Comparison of ENCODE assay signal across 1 cellular context in the genomic region with DNA sequence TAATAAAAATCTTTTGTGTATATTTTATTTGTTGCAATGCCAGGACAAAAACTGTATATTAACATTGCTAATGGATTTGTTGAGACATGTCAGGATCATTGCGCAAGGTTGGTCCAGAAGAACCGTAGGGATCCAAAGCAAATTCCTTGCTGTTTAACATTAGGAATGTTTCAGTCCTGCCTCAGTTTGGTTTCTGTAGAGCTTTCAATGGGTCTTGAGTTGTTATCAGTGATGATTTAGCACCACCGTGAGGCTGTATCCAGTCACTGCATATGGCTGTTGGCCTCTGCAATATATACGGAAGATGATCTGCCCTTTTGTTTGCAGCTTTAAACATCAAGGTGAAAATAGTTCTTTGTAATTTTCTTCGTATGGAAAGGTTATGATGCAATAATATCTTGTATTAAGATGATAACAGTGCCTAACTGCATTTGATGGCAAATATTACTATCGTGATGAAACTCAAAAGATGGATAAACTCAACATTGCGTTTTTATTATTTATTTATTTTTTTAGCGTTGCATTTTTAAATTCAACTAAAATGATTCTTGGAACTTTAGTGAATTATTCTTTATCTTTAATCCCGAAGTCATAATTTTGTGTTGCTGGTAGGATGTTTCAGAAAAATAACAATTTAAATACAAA.
A peak's percentile ranks its signal among the peaks of the same experiment; 100 is the strongest.
TF ChIP-seq lines count a peak whose summit lies in the region.

No MANE protein-coding gene starts in this region.

TF ChIP-seq in HepG2, 621 proteins besides CTCF, POLR2A, EP300 and RAD21 (continued from another document and continues in another):
- TF ChIP-seq, protein P1, sequence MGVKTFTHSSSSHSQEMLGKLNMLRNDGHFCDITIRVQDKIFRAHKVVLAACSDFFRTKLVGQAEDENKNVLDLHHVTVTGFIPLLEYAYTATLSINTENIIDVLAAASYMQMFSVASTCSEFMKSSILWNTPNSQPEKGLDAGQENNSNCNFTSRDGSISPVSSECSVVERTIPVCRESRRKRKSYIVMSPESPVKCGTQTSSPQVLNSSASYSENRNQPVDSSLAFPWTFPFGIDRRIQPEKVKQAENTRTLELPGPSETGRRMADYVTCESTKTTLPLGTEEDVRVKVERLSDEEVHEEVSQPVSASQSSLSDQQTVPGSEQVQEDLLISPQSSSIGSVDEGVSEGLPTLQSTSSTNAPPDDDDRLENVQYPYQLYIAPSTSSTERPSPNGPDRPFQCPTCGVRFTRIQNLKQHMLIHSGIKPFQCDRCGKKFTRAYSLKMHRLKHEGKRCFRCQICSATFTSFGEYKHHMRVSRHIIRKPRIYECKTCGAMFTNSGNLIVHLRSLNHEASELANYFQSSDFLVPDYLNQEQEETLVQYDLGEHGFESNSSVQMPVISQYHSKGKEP (CRISPR knock-in tag; IDR thresholded peaks at IDR 0.05): no peak
- TF ChIP-seq, protein P2, sequence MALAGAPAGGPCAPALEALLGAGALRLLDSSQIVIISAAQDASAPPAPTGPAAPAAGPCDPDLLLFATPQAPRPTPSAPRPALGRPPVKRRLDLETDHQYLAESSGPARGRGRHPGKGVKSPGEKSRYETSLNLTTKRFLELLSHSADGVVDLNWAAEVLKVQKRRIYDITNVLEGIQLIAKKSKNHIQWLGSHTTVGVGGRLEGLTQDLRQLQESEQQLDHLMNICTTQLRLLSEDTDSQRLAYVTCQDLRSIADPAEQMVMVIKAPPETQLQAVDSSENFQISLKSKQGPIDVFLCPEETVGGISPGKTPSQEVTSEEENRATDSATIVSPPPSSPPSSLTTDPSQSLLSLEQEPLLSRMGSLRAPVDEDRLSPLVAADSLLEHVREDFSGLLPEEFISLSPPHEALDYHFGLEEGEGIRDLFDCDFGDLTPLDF (CRISPR knock-in tag; IDR thresholded peaks at IDR 0.05): no peak
- TF ChIP-seq KAT2B (IDR thresholded peaks at IDR 0.05; ENCODE audit: borderline replicate concordance, low read depth, low read length): no peak
- TF ChIP-seq, protein P3, sequence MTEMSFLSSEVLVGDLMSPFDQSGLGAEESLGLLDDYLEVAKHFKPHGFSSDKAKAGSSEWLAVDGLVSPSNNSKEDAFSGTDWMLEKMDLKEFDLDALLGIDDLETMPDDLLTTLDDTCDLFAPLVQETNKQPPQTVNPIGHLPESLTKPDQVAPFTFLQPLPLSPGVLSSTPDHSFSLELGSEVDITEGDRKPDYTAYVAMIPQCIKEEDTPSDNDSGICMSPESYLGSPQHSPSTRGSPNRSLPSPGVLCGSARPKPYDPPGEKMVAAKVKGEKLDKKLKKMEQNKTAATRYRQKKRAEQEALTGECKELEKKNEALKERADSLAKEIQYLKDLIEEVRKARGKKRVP (CRISPR knock-in tag; IDR thresholded peaks at IDR 0.05): peak in 1 of 2 experiments; percentile 52; a peak in 2 of 4 replicates
- no peak for TF ChIP-seq SSRP1 (CRISPR knock-in tag; IDR thresholded peaks at IDR 0.05)
- TF ChIP-seq ZNF253 (CRISPR knock-in tag; IDR thresholded peaks at IDR 0.05; ENCODE audit: borderline replicate concordance): no peak
- TF ChIP-seq XRCC5 (optimal IDR thresholded peaks at IDR 0.05; ENCODE audit: low read length): peak; percentile 48
- no peak for TF ChIP-seq ZNF878 (CRISPR knock-in tag; IDR thresholded peaks at IDR 0.05)
- no peak for TF ChIP-seq ZNF672 (CRISPR knock-in tag; IDR thresholded peaks at IDR 0.05)
- TF ChIP-seq, protein P4, sequence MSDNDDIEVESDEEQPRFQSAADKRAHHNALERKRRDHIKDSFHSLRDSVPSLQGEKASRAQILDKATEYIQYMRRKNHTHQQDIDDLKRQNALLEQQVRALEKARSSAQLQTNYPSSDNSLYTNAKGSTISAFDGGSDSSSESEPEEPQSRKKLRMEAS (IDR thresholded peaks at IDR 0.05): no peak
- no peak for TF ChIP-seq ZNF44 (CRISPR knock-in tag; IDR thresholded peaks at IDR 0.05)
- TF ChIP-seq, protein P5, sequence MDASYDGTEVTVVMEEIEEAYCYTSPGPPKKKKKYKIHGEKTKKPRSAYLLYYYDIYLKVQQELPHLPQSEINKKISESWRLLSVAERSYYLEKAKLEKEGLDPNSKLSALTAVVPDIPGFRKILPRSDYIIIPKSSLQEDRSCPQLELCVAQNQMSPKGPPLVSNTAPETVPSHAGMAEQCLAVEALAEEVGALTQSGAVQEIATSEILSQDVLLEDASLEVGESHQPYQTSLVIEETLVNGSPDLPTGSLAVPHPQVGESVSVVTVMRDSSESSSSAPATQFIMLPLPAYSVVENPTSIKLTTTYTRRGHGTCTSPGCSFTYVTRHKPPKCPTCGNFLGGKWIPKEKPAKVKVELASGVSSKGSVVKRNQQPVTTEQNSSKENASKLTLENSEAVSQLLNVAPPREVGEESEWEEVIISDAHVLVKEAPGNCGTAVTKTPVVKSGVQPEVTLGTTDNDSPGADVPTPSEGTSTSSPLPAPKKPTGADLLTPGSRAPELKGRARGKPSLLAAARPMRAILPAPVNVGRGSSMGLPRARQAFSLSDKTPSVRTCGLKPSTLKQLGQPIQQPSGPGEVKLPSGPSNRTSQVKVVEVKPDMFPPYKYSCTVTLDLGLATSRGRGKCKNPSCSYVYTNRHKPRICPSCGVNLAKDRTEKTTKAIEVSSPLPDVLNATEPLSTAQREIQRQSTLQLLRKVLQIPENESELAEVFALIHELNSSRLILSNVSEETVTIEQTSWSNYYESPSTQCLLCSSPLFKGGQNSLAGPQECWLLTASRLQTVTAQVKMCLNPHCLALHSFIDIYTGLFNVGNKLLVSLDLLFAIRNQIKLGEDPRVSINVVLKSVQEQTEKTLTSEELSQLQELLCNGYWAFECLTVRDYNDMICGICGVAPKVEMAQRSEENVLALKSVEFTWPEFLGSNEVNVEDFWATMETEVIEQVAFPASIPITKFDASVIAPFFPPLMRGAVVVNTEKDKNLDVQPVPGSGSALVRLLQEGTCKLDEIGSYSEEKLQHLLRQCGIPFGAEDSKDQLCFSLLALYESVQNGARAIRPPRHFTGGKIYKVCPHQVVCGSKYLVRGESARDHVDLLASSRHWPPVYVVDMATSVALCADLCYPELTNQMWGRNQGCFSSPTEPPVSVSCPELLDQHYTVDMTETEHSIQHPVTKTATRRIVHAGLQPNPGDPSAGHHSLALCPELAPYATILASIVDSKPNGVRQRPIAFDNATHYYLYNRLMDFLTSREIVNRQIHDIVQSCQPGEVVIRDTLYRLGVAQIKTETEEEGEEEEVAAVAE (CRISPR knock-in tag; IDR thresholded peaks at IDR 0.05; ENCODE audit: borderline replicate concordance): no peak
- no peak for TF ChIP-seq MAFK (conservative IDR thresholded peaks at IDR 0.05 in 1 of 2, IDR thresholded peaks at IDR 0.05 in 1 of 2; ENCODE audit: low read length in 2 of 2)
- TF ChIP-seq RARG (CRISPR knock-in tag; IDR thresholded peaks at IDR 0.05; ENCODE audit: low read depth): no peak
- TF ChIP-seq SMYD3 (CRISPR knock-in tag; IDR thresholded peaks at IDR 0.05): no peak
- no peak for TF ChIP-seq RFXANK (CRISPR knock-in tag; IDR thresholded peaks at IDR 0.05)
- TF ChIP-seq SOX5 (CRISPR knock-in tag; IDR thresholded peaks at IDR 0.05; ENCODE audit: borderline replicate concordance): no peak
- TF ChIP-seq ATM (IDR thresholded peaks at IDR 0.05; ENCODE audit: borderline replicate concordance): no peak
- TF ChIP-seq ZNF205 (CRISPR knock-in tag; IDR thresholded peaks at IDR 0.05): 0 out of 2 replicates have a peak, but pooled peaks have one; percentile 49
- TF ChIP-seq, protein P6, sequence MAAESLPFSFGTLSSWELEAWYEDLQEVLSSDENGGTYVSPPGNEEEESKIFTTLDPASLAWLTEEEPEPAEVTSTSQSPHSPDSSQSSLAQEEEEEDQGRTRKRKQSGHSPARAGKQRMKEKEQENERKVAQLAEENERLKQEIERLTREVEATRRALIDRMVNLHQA (CRISPR knock-in tag; IDR thresholded peaks at IDR 0.05): no peak
- no peak for TF ChIP-seq MBD4 (IDR thresholded peaks at IDR 0.05; ENCODE audit: borderline replicate concordance, low read length)
- TF ChIP-seq ZNF660 (CRISPR knock-in tag; IDR thresholded peaks at IDR 0.05; ENCODE audit: borderline replicate concordance, low read depth): no peak
- TF ChIP-seq CBX1 (IDR thresholded peaks at IDR 0.05; ENCODE audit: low read depth): no peak
- TF ChIP-seq, protein P7, sequence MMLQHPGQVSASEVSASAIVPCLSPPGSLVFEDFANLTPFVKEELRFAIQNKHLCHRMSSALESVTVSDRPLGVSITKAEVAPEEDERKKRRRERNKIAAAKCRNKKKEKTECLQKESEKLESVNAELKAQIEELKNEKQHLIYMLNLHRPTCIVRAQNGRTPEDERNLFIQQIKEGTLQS (CRISPR knock-in tag; IDR thresholded peaks at IDR 0.05): no peak
- TF ChIP-seq ZNF136 (CRISPR knock-in tag; IDR thresholded peaks at IDR 0.05; ENCODE audit: low read depth): no peak
- no peak for TF ChIP-seq RARA (CRISPR knock-in tag; IDR thresholded peaks at IDR 0.05)
- 0 out of 2 replicates have a peak, but pooled peaks have one; percentile 19 for TF ChIP-seq BCL6 (CRISPR knock-in tag; IDR thresholded peaks at IDR 0.05)
- no peak for TF ChIP-seq ZNF557 (CRISPR knock-in tag; IDR thresholded peaks at IDR 0.05)
- TF ChIP-seq REPIN1 (CRISPR knock-in tag; IDR thresholded peaks at IDR 0.05; ENCODE audit: borderline replicate concordance, low read depth): no peak
- TF ChIP-seq, protein P8, sequence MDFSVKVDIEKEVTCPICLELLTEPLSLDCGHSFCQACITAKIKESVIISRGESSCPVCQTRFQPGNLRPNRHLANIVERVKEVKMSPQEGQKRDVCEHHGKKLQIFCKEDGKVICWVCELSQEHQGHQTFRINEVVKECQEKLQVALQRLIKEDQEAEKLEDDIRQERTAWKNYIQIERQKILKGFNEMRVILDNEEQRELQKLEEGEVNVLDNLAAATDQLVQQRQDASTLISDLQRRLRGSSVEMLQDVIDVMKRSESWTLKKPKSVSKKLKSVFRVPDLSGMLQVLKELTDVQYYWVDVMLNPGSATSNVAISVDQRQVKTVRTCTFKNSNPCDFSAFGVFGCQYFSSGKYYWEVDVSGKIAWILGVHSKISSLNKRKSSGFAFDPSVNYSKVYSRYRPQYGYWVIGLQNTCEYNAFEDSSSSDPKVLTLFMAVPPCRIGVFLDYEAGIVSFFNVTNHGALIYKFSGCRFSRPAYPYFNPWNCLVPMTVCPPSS (IDR thresholded peaks at IDR 0.05): no peak
- TF ChIP-seq TOE1 (CRISPR knock-in tag; IDR thresholded peaks at IDR 0.05): no peak
- TF ChIP-seq ZNF678 (CRISPR knock-in tag; IDR thresholded peaks at IDR 0.05): no peak
- no peak for TF ChIP-seq ZNF367 (CRISPR knock-in tag; IDR thresholded peaks at IDR 0.05; ENCODE audit: borderline replicate concordance)
- no peak for TF ChIP-seq SNAPC2 (CRISPR knock-in tag; IDR thresholded peaks at IDR 0.05)
- no peak for TF ChIP-seq PRMT3 (CRISPR knock-in tag; IDR thresholded peaks at IDR 0.05; ENCODE audit: borderline replicate concordance, low read depth)
- no peak for TF ChIP-seq NFKB2 (CRISPR knock-in tag; IDR thresholded peaks at IDR 0.05; ENCODE audit: borderline replicate concordance)
- peak; percentile 67; the same call in 1 of the 2 replicates for TF ChIP-seq FOXK1 (CRISPR knock-in tag; IDR thresholded peaks at IDR 0.05; ENCODE audit: borderline replicate concordance, low read depth)
- TF ChIP-seq, protein P9, sequence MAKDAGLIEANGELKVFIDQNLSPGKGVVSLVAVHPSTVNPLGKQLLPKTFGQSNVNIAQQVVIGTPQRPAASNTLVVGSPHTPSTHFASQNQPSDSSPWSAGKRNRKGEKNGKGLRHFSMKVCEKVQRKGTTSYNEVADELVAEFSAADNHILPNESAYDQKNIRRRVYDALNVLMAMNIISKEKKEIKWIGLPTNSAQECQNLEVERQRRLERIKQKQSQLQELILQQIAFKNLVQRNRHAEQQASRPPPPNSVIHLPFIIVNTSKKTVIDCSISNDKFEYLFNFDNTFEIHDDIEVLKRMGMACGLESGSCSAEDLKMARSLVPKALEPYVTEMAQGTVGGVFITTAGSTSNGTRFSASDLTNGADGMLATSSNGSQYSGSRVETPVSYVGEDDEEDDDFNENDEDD (CRISPR knock-in tag; IDR thresholded peaks at IDR 0.05; ENCODE audit: borderline replicate concordance): no peak
- TF ChIP-seq, protein P10, sequence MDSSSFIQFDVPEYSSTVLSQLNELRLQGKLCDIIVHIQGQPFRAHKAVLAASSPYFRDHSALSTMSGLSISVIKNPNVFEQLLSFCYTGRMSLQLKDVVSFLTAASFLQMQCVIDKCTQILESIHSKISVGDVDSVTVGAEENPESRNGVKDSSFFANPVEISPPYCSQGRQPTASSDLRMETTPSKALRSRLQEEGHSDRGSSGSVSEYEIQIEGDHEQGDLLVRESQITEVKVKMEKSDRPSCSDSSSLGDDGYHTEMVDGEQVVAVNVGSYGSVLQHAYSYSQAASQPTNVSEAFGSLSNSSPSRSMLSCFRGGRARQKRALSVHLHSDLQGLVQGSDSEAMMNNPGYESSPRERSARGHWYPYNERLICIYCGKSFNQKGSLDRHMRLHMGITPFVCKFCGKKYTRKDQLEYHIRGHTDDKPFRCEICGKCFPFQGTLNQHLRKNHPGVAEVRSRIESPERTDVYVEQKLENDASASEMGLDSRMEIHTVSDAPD (CRISPR knock-in tag; IDR thresholded peaks at IDR 0.05): no peak
- TF ChIP-seq, protein P11, sequence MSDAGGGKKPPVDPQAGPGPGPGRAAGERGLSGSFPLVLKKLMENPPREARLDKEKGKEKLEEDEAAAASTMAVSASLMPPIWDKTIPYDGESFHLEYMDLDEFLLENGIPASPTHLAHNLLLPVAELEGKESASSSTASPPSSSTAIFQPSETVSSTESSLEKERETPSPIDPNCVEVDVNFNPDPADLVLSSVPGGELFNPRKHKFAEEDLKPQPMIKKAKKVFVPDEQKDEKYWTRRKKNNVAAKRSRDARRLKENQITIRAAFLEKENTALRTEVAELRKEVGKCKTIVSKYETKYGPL (CRISPR knock-in tag; IDR thresholded peaks at IDR 0.05): no peak
- TF ChIP-seq ZBTB7A (CRISPR knock-in tag; IDR thresholded peaks at IDR 0.05): no peak
- no peak for TF ChIP-seq ZNF75D (CRISPR knock-in tag; IDR thresholded peaks at IDR 0.05; ENCODE audit: borderline replicate concordance)
- TF ChIP-seq ZNF558 (CRISPR knock-in tag; IDR thresholded peaks at IDR 0.05; ENCODE audit: borderline replicate concordance): no peak
- peak; percentile 30; the same call in 1 of the 2 replicates for TF ChIP-seq RXRB (CRISPR knock-in tag; IDR thresholded peaks at IDR 0.05; ENCODE audit: borderline replicate concordance)
- TF ChIP-seq, protein P12, sequence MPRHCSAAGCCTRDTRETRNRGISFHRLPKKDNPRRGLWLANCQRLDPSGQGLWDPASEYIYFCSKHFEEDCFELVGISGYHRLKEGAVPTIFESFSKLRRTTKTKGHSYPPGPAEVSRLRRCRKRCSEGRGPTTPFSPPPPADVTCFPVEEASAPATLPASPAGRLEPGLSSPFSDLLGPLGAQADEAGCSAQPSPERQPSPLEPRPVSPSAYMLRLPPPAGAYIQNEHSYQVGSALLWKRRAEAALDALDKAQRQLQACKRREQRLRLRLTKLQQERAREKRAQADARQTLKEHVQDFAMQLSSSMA (CRISPR knock-in tag; IDR thresholded peaks at IDR 0.05): no peak
- TF ChIP-seq SIN3B (IDR thresholded peaks at IDR 0.05; ENCODE audit: low read length): no peak
- TF ChIP-seq, protein P13, sequence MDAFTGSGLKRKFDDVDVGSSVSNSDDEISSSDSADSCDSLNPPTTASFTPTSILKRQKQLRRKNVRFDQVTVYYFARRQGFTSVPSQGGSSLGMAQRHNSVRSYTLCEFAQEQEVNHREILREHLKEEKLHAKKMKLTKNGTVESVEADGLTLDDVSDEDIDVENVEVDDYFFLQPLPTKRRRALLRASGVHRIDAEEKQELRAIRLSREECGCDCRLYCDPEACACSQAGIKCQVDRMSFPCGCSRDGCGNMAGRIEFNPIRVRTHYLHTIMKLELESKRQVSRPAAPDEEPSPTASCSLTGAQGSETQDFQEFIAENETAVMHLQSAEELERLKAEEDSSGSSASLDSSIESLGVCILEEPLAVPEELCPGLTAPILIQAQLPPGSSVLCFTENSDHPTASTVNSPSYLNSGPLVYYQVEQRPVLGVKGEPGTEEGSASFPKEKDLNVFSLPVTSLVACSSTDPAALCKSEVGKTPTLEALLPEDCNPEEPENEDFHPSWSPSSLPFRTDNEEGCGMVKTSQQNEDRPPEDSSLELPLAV (CRISPR knock-in tag; conservative IDR thresholded peaks at IDR 0.05; ENCODE audit: low read depth): no peak
- TF ChIP-seq EEA1 (CRISPR knock-in tag; IDR thresholded peaks at IDR 0.05; ENCODE audit: borderline replicate concordance): no peak
- TF ChIP-seq ONECUT2 (CRISPR knock-in tag; IDR thresholded peaks at IDR 0.05): no peak
